ENCODE assay signal across 11 cellular contexts in the genomic region with DNA sequence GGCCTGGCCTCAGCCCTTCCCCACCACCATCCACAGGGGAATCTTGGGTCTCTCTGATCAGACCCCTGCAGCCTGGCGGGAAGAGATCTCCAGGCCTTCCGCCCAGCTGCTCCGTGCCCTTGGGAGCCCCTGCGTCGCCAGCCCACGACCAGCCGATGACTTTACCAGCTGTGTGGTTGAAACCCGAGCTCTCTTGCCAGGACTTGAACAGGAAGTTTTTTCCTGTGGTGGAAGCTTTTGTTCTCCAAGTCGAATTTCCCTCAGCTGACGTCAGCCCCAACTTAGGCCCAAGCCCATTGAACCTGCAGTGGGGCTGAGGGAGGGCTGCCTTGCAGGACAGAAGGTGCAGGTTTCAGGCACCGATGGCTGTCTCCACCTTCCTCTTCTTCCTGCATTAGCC. TPM values are rescaled to one million over a fixed set of nuclear protein-coding genes. Genes with fewer than 3 reads are reported as not detected.
A peak's percentile ranks its signal among the peaks of the same experiment; 100 is the strongest.
DNase-seq lines count a peak whose midpoint lies in the region; ATAC-seq, FAIRE-seq and TF ChIP-seq lines count a peak whose summit lies in the region.
"Had no signal": no experiment of that assay in that cellular context is flagged by ENCODE, and none has a peak within 500 bp of the region (broad histone marks: within the 10 kb centered on the region; RNA-seq: fewer than 3 reads in every experiment).

No MANE protein-coding gene starts in this region.

- no peaks in the 10 kb centered on the region for H3K36me3 Mint-ChIP-seq in stimulated activated memory B cell treated with anti-CD40 and anti-IgM and Interleukin-4, amounts not matched to agents 10 μg/mL and 1 μg/mL and 100 μg/mL, for 72 hours

- H3K4me3 ChIP-seq in AG04450 (ENCODE audit: low read depth, low read length): no peak overlapping the region
- H3K4me3 ChIP-seq in choroid plexus epithelial cell (ENCODE audit: low read depth, low read length): no peak overlapping the region
- no peak overlapping the region for H3K4me3 ChIP-seq in kidney (ENCODE audit: low read length in 2 of 2)
- H3K4me3 ChIP-seq: sigmoid colon had no signal

- no peaks in the 10 kb centered on the region for H3K9me3 Mint-ChIP-seq in stimulated activated memory B cell treated with anti-CD40 and anti-IgM and Interleukin-4, amounts not matched to agents 10 μg/mL and 1 μg/mL and 100 μg/mL, for 72 hours

- peaks cover 12% of the 10 kb centered on the region for H3K4me1 Mint-ChIP-seq in stimulated activated memory B cell treated with anti-CD40 and anti-IgM and Interleukin-4, amounts not matched to agents 10 μg/mL and 1 μg/mL and 100 μg/mL, for 72 hours

- H3K4me1 ChIP-seq in kidney (ENCODE audit: control insufficient read depth in 1 of 2, insufficient read depth in 1 of 2, low read depth in 1 of 2, low read length in 2 of 2): peaks cover 0 to 3% of the 10 kb centered on the region in 2 donors
- H3K4me1 ChIP-seq: sigmoid colon had no signal

- FAIRE-seq in kidney (lab: Jason Lieb, UNC): no peak
- FAIRE-seq: islet of Langerhans had no signal

- TF ChIP-seq CTCF in AG04450 (IDR thresholded peaks at IDR 0.05; ENCODE audit: low read depth, low read length): no peak
- TF ChIP-seq CTCF in choroid plexus epithelial cell (conservative IDR thresholded peaks at IDR 0.05; ENCODE audit: low read depth, low read length): no peak
- no peak for TF ChIP-seq CTCF in kidney (IDR thresholded peaks at IDR 0.05; ENCODE audit: borderline replicate concordance, extremely low read depth, insufficient read depth)

- H3K4me3 Mint-ChIP-seq in stimulated activated memory B cell treated with anti-CD40 and anti-IgM and Interleukin-4, amounts not matched to agents 10 μg/mL and 1 μg/mL and 100 μg/mL, for 72 hours: no peak overlapping the region

- POLR2A ChIA-PET in AG04450 (lab: Yijun Ruan, JAX): no interaction called here

- no peaks in the 10 kb centered on the region for H3K27me3 ChIP-seq in AG04450 (ENCODE audit: control insufficient read depth, insufficient read depth, low read length)
- H3K27me3 ChIP-seq: sigmoid colon had no signal

- no peak overlapping the region for H3K9ac ChIP-seq in kidney (ENCODE audit: low read length in 2 of 2)

- H3K27me3 Mint-ChIP-seq in stimulated activated memory B cell treated with anti-CD40 and anti-IgM and Interleukin-4, amounts not matched to agents 10 μg/mL and 1 μg/mL and 100 μg/mL, for 72 hours: no peaks in the 10 kb centered on the region

- H3K36me3 ChIP-seq in kidney (ENCODE audit: control insufficient read depth in 1 of 2, insufficient read depth in 2 of 2, low read length in 2 of 2): no peaks in the 10 kb centered on the region
- H3K36me3 ChIP-seq: sigmoid colon had no signal

- H3K27ac ChIP-seq in AG04450 (ENCODE audit: low read depth, low read length): no peak overlapping the region
- H3K27ac ChIP-seq in kidney (ENCODE audit: low read depth in 2 of 2, low read length in 2 of 2): peak overlapping the region in 1 of 2 donors; percentile 14

- intact Hi-C loops in kidney (cut with DNase I): no loop called here

- CTCF ChIA-PET in AG04450 (lab: Charles Lee): no interaction called here

- DNase-seq in AG04450 (ENCODE audit: low read depth, low spot score) (peak; percentile 33), Kasumi-1 (lab: John Stamatoyannopoulos, UW) (peak; percentile 82), choroid plexus epithelial cell (ENCODE audit: low read depth) (peak; percentile 67), kidney (peak; percentile 75), mesenteric fat pad (ENCODE audit: low spot score) (no peak)
- DNase-seq: NCI-H1694 treated with DMSO at 0.1 percent for 48 hours, sigmoid colon had no signal

- H3K9me3 ChIP-seq in AG04450 (ENCODE audit: control insufficient read depth, insufficient read depth, low read length) (no peaks in the 10 kb centered on the region), kidney (ENCODE audit: control insufficient read depth in 1 of 2, low read length in 2 of 2) (no peaks in the 10 kb centered on the region)
- H3K9me3 ChIP-seq: sigmoid colon had no signal

- ATAC-seq in stimulated activated memory B cell treated with anti-CD40 and anti-IgM and Interleukin-4, amounts not matched to agents 10 μg/mL and 1 μg/mL and 100 μg/mL, for 72 hours: no peak
- ATAC-seq in HG03139 (IDR thresholded peaks at IDR 0.05; ENCODE audit: unreplicated experiment) (no peak), GM21576 (IDR thresholded peaks at IDR 0.05; ENCODE audit: unreplicated experiment) (no peak)

- H3K27ac Mint-ChIP-seq in stimulated activated memory B cell treated with anti-CD40 and anti-IgM and Interleukin-4, amounts not matched to agents 10 μg/mL and 1 μg/mL and 100 μg/mL, for 72 hours: no peak overlapping the region

RNA-seq across cellular contexts. Expression of a gene that starts 51.7 kb away (rescaled TPM):
- 115 and 138 TPM in 2 replicates for polyA plus RNA-seq in AG04450 (2011; rRNA removed)
- 168 and 203 TPM in 2 replicates for polyA minus RNA-seq in AG04450 (2011; rRNA and poly(A)+ RNA removed)
- 58.2 TPM for total RNA-seq in kidney
- polyA plus RNA-seq in kidney (ENCODE audit: insufficient read depth, low read depth, low replicate concordance): 10.1 TPM
- 71.9 TPM for total RNA-seq in mesenteric fat pad
